In the genomic region with DNA sequence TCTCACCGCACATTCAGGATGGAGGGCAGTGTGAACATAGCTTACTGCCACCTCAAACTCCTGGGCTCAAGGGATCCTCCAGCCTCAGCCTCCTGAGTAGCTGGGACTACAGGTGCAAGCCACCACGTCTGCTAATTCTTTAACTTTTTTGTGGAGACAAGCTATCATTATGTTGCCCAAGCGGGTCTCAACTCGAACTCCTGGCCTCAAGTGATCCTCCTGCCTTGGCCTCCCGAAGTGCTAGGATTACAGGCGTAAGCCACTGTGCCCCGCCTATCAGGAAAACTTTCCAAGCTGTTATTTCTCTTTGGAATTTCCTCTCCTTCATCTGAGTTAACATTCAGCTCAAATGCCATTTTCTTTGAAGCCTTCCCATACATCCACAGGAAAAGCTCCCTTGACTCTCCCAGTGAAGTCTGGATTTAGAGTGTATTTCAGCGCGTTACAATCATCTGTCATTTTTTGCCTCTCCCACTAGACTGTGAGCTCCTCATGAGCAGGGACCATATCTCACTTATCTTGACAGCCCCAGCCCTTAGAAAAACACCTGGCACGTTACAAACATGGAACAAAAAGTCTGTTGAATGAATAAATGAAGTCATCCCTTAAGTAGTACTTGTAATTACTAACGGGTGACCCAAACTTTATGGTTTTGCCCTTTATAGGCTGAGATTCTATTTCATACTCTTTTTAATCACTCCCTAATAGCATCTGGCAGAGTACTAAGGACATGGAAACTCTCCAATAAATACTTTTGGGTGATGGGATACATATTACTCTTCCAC, we compare ENCODE assay signal across 13 cellular contexts. TPM values are rescaled to one million over a fixed set of nuclear protein-coding genes. Genes with fewer than 3 reads are reported as not detected.
DNase-seq lines count a peak whose midpoint lies in the region; ATAC-seq and TF ChIP-seq lines count a peak whose summit lies in the region.
"Had no signal": no experiment of that assay in that cellular context is flagged by ENCODE, and none has a peak within 500 bp of the region (broad histone marks: within the 10 kb centered on the region; RNA-seq: fewer than 3 reads in every experiment).

No MANE protein-coding gene starts in this region.

- H3K4me1 Mint-ChIP-seq in activated T-cell treated with anti-CD3 and anti-CD28 coated beads, Interleukin-2, amount 50 U/mL, for 4 hours (ENCODE audit: low read depth): peaks cover 47% of the 10 kb centered on the region
- H3K4me1 Mint-ChIP-seq in activated T-helper 1 cell treated with anti-CD3 and anti-CD28 coated beads, Interleukin-12 subunit alpha, Interleukin-12 subunit beta, Interleukin-2, Interleukin-4 antibody, amounts not matched to agents 30 ng/mL and 10 ng/mL and 1 ng/mL, durations not matched to agents 14 hours and 24 hours and 36 hours (ENCODE audit: low read depth): peaks cover 35% of the 10 kb centered on the region

- intact Hi-C loops in activated T-helper 1 cell treated with anti-CD3 and anti-CD28 coated beads, Interleukin-12 subunit alpha, Interleukin-12 subunit beta, Interleukin-2, Interleukin-4 antibody, amounts not matched to agents 30 ng/mL and 10 ng/mL and 1 ng/mL, durations not matched to agents 14 hours and 24 hours and 36 hours (cut with micrococcal nuclease): loop anchor here (10.0 kb wide), 2 partner anchors 590 to 730 kb away; a partner anchor contains a TSS
- intact Hi-C loops in lower lobe of right lung (cut with DNase I): no loop called here
- intact Hi-C loops in tibial artery (cut with DNase I; ENCODE audit: low total_unique reads): loop anchor here (10.0 kb wide), 2 partner anchors 110 to 590 kb away; no protein-coding TSS in a partner anchor

- no peak for DNase-seq in activated T-cell treated with anti-CD3 and anti-CD28 coated beads, Interleukin-2, amount 50 U/mL, for 4 hours
- DNase-seq in activated T-cell treated with anti-CD3 and anti-CD28 coated beads for 4 hours (no peak), lower lobe of right lung (no peak), tibial artery (peak in 1 of 2 donors; percentile 34), NCI-H1694 treated with DMSO at 0.1 percent for 48 hours (lab: John Stamatoyannopoulos, UW) (no peak)
- DNase-seq in activated T-helper 1 cell treated with anti-CD3 and anti-CD28 coated beads, Interleukin-12 subunit alpha, Interleukin-12 subunit beta, Interleukin-2, Interleukin-4 antibody, amounts not matched to agents 30 ng/mL and 10 ng/mL and 1 ng/mL, durations not matched to agents 14 hours and 24 hours and 36 hours (ENCODE audit: low spot score): no peak
- DNase-seq: GOT3; stimulated activated CD4-positive, alpha-beta T cell treated with anti-CD3 and anti-CD28 coated beads, Interleukin-1b, Interleukin-23, amount 100 ng/mL, for 48 hours; T-helper 9 cell had no signal

- H3K4me3 Mint-ChIP-seq in activated T-cell treated with anti-CD3 and anti-CD28 coated beads, Interleukin-2, amount 50 U/mL, for 4 hours: peak overlapping the region; percentile 62
- H3K4me3 Mint-ChIP-seq in activated T-helper 1 cell treated with anti-CD3 and anti-CD28 coated beads, Interleukin-12 subunit alpha, Interleukin-12 subunit beta, Interleukin-2, Interleukin-4 antibody, amounts not matched to agents 30 ng/mL and 10 ng/mL and 1 ng/mL, durations not matched to agents 14 hours and 24 hours and 36 hours: peak overlapping the region; percentile 91

- H3K36me3 Mint-ChIP-seq in activated T-cell treated with anti-CD3 and anti-CD28 coated beads, Interleukin-2, amount 50 U/mL, for 4 hours (ENCODE audit: insufficient read depth): peaks cover 5% of the 10 kb centered on the region
- peaks cover 3% of the 10 kb centered on the region for H3K36me3 Mint-ChIP-seq in activated T-helper 1 cell treated with anti-CD3 and anti-CD28 coated beads, Interleukin-12 subunit alpha, Interleukin-12 subunit beta, Interleukin-2, Interleukin-4 antibody, amounts not matched to agents 30 ng/mL and 10 ng/mL and 1 ng/mL, durations not matched to agents 14 hours and 24 hours and 36 hours (ENCODE audit: low read depth)

- H3K27ac Mint-ChIP-seq in activated T-helper 1 cell treated with anti-CD3 and anti-CD28 coated beads, Interleukin-12 subunit alpha, Interleukin-12 subunit beta, Interleukin-2, Interleukin-4 antibody, amounts not matched to agents 30 ng/mL and 10 ng/mL and 1 ng/mL, durations not matched to agents 14 hours and 24 hours and 36 hours: no peak overlapping the region

- ATAC-seq in activated T-cell treated with anti-CD3 and anti-CD28 coated beads, Interleukin-2, amount 50 U/mL, for 4 hours: no peak
- ATAC-seq in lower lobe of right lung: no peak
- ATAC-seq in GM18873 (IDR thresholded peaks at IDR 0.05; ENCODE audit: low FRiP score, unreplicated experiment): no peak
- no peak for ATAC-seq in HG03135 (IDR thresholded peaks at IDR 0.05; ENCODE audit: unreplicated experiment)

- H3K9me3 ChIP-seq in lower lobe of right lung (no peaks in the 10 kb centered on the region), tibial artery (no peaks in the 10 kb centered on the region)

- H3K27me3 Mint-ChIP-seq in activated T-cell treated with anti-CD3 and anti-CD28 coated beads, Interleukin-2, amount 50 U/mL, for 4 hours (ENCODE audit: low read depth): no peaks in the 10 kb centered on the region
- no peaks in the 10 kb centered on the region for H3K27me3 Mint-ChIP-seq in activated T-helper 1 cell treated with anti-CD3 and anti-CD28 coated beads, Interleukin-12 subunit alpha, Interleukin-12 subunit beta, Interleukin-2, Interleukin-4 antibody, amounts not matched to agents 30 ng/mL and 10 ng/mL and 1 ng/mL, durations not matched to agents 14 hours and 24 hours and 36 hours (ENCODE audit: insufficient read depth)

- no peak for TF ChIP-seq CTCF in lower lobe of right lung (IDR thresholded peaks at IDR 0.05)
- no peak for TF ChIP-seq CTCF in tibial artery (IDR thresholded peaks at IDR 0.05)

- H3K27ac ChIP-seq in lower lobe of right lung (no peak overlapping the region), tibial artery (peak overlapping the region; percentile 83 to 89)
- H3K27ac ChIP-seq: C4-2B had no signal

- H3K36me3 ChIP-seq in lower lobe of right lung: no peaks in the 10 kb centered on the region
- H3K36me3 ChIP-seq in tibial artery: no peaks in the 10 kb centered on the region

- H3K4me1 ChIP-seq in lower lobe of right lung (peaks cover 36% of the 10 kb centered on the region), tibial artery (peaks cover 0 to 40% (median 16%) of the 10 kb centered on the region in 4 donors)

- H3K27me3 ChIP-seq in lower lobe of right lung (ENCODE audit: low read depth) (no peaks in the 10 kb centered on the region), tibial artery (no peaks in the 10 kb centered on the region)

- H3K9me3 Mint-ChIP-seq in activated T-cell treated with anti-CD3 and anti-CD28 coated beads, Interleukin-2, amount 50 U/mL, for 4 hours: no peaks in the 10 kb centered on the region
- H3K9me3 Mint-ChIP-seq in activated T-helper 1 cell treated with anti-CD3 and anti-CD28 coated beads, Interleukin-12 subunit alpha, Interleukin-12 subunit beta, Interleukin-2, Interleukin-4 antibody, amounts not matched to agents 30 ng/mL and 10 ng/mL and 1 ng/mL, durations not matched to agents 14 hours and 24 hours and 36 hours: no peaks in the 10 kb centered on the region

- H3K4me3 ChIP-seq in lower lobe of right lung (peak overlapping the region; percentile 80), tibial artery (peak overlapping the region; percentile 65 to 83)
- H3K4me3 ChIP-seq: lung had no signal

RNA-seq across cellular contexts. Expression of a gene that starts 2.2 kb away (rescaled TPM):
- 10 to 100 TPM; 35.3 to 42.2 (median 38.2) TPM for total RNA-seq in activated T-cell treated with anti-CD3 and anti-CD28 coated beads, Interleukin-2, amount 50 U/mL, for 4 hours
- total RNA-seq in activated T-helper 1 cell treated with anti-CD3 and anti-CD28 coated beads, Interleukin-12 subunit alpha, Interleukin-12 subunit beta, Interleukin-2, Interleukin-4 antibody, amounts not matched to agents 30 ng/mL and 10 ng/mL and 1 ng/mL, durations not matched to agents 14 hours and 24 hours and 36 hours: 47.4 and 47.8 TPM in 2 replicates
- 54.2 TPM for total RNA-seq in lower lobe of right lung

RNA-seq across cellular contexts. Expression of a gene that starts 45.0 kb away (rescaled TPM):
- total RNA-seq in activated T-cell treated with anti-CD3 and anti-CD28 coated beads, Interleukin-2, amount 50 U/mL, for 4 hours: not detected
- total RNA-seq in activated T-helper 1 cell treated with anti-CD3 and anti-CD28 coated beads, Interleukin-12 subunit alpha, Interleukin-12 subunit beta, Interleukin-2, Interleukin-4 antibody, amounts not matched to agents 30 ng/mL and 10 ng/mL and 1 ng/mL, durations not matched to agents 14 hours and 24 hours and 36 hours: not detected in 2 replicates
- not detected for total RNA-seq in lower lobe of right lung
